20 cellular contexts compared by ENCODE assay signal in genomic region chr15:70855764-70856163, GRCh38. TPM values are rescaled to one million over a fixed set of nuclear protein-coding genes. Genes with fewer than 3 reads are reported as not detected.
DNase-seq lines count a peak whose midpoint lies in the region; ATAC-seq and TF ChIP-seq lines count a peak whose summit lies in the region.
"Had no signal": no experiment of that assay in that cellular context is flagged by ENCODE, and none has a peak within 500 bp of the region (broad histone marks: within the 10 kb centered on the region; RNA-seq: fewer than 3 reads in every experiment).

No MANE protein-coding gene starts in this region.

- H3K9me3 ChIP-seq in OCI-LY3 (ENCODE audit: insufficient read depth, low read length), result no peaks in the 10 kb centered on the region
- H3K9me3 ChIP-seq in esophagus muscularis mucosa, result no peaks in the 10 kb centered on the region
- no peaks in the 10 kb centered on the region for H3K9me3 ChIP-seq in stomach
- H3K9me3 ChIP-seq: adrenal gland, HAP-1 had no signal

- no peak overlapping the region for H3K27ac ChIP-seq in OCI-LY3 (ENCODE audit: low read length)
- peak overlapping the region in 3 of 4 donors; percentile 75 to 93 (median 89) for H3K27ac ChIP-seq in esophagus muscularis mucosa (replicated peaks in 1 of 4)
- peak overlapping the region in 4 of 5 donors; percentile 31 to 94 (median 90) for H3K27ac ChIP-seq in stomach

- H4K20me1 ChIP-seq in OCI-LY3 (ENCODE audit: insufficient read depth, low read length), result no peaks in the 10 kb centered on the region

- peak overlapping the region; percentile 26 for H3K4me2 ChIP-seq in OCI-LY3 (ENCODE audit: low read length)

- H3K4me1 Mint-ChIP-seq in activated CD8-positive, alpha-beta T cell treated with anti-CD3 and anti-CD28 coated beads for 36 hours (ENCODE audit: low read depth), result peaks cover 6% of the 10 kb centered on the region

- TF ChIP-seq CTCF in GM10266 (IDR thresholded peaks at IDR 0.05; ENCODE audit: control insufficient read depth, insufficient read depth, low read depth, missing control alignments) (no peak), OCI-LY3 (IDR thresholded peaks at IDR 0.05; ENCODE audit: low read depth, low read length) (no peak), esophagus muscularis mucosa (IDR thresholded peaks at IDR 0.05) (no peak), stomach (IDR thresholded peaks at IDR 0.05) (no peak)
- TF ChIP-seq CTCF in activated CD8-positive, alpha-beta T cell treated with anti-CD3 and anti-CD28 coated beads for 36 hours (IDR thresholded peaks at IDR 0.05), result no peak

- TF ChIP-seq EP300 in esophagus muscularis mucosa (IDR thresholded peaks at IDR 0.05), result no peak
- no peak for TF ChIP-seq EP300 in stomach (IDR thresholded peaks at IDR 0.05)

- H3K9ac ChIP-seq in OCI-LY3 (ENCODE audit: low read length), result no peak overlapping the region

- H3K27ac Mint-ChIP-seq in activated CD8-positive, alpha-beta T cell treated with anti-CD3 and anti-CD28 coated beads for 36 hours, result no peak overlapping the region
- H3K27ac Mint-ChIP-seq: activated T-cell treated with anti-CD3 and anti-CD28 coated beads, Interleukin-2, amount 50 U/mL, for 72 hours; CD4-positive, alpha-beta T cell; T-cell had no signal

- H3K27me3 ChIP-seq in OCI-LY3 (ENCODE audit: low read depth, low read length) (peaks cover 20% of the 10 kb centered on the region), esophagus muscularis mucosa (no peaks in the 10 kb centered on the region), stomach (peaks cover 0 to 21% (median 6%) of the 10 kb centered on the region in 3 donors)
- H3K27me3 ChIP-seq: adrenal gland, foreskin keratinocyte had no signal

- no peaks in the 10 kb centered on the region for H3K79me2 ChIP-seq in OCI-LY3 (ENCODE audit: low read length)

- 72% methylated on average over 2 of the region's 2 CpGs for WGBS in esophagus muscularis mucosa
- 80 to 86% (median 82%) methylated on average over 2 of the region's 2 CpGs for WGBS in stomach, 5 donors

- no peaks in the 10 kb centered on the region for H3K36me3 Mint-ChIP-seq in activated CD8-positive, alpha-beta T cell treated with anti-CD3 and anti-CD28 coated beads for 36 hours (ENCODE audit: low read depth)
- H3K36me3 Mint-ChIP-seq: T-cell had no signal

- H3K4me1 ChIP-seq in OCI-LY3 (ENCODE audit: low read length), result peaks cover 11% of the 10 kb centered on the region
- peaks cover 42 to 70% (median 55%) of the 10 kb centered on the region in 4 donors for H3K4me1 ChIP-seq in esophagus muscularis mucosa
- H3K4me1 ChIP-seq in stomach, result peaks cover 18 to 61% (median 52%) of the 10 kb centered on the region in 4 donors

- DNase-seq in GM10266 (ENCODE audit: extremely low spot score) (peak; percentile 43), esophagus muscularis mucosa (ENCODE audit: extremely low spot score) (peak; percentile 14), stomach (no peak), DMS79 (lab: John Stamatoyannopoulos, UW) (no peak), middle frontal gyrus (ENCODE audit: extremely low spot score, low spot score) (no peak), SKM-1 (lab: John Stamatoyannopoulos, UW; ENCODE audit: unreplicated experiment) (no peak)
- DNase-seq in activated CD8-positive, alpha-beta T cell treated with anti-CD3 and anti-CD28 coated beads for 36 hours, result no peak
- DNase-seq: activated CD4-positive, alpha-beta T cell treated with anti-CD3 and anti-CD28 coated beads for 1 hour; activated T-cell treated with anti-CD3 and anti-CD28 coated beads, Interleukin-2, amount 50 U/mL, for 72 hours; CD4-positive, alpha-beta T cell; GDM1; Kasumi-1; NCI-H1930; NCI-H774; stimulated activated CD4-positive, alpha-beta T cell treated with anti-CD3 and anti-CD28 coated beads, Interleukin-4, amount 100 ng/mL, for 1 hour; T-cell had no signal

- H3K36me3 ChIP-seq in OCI-LY3 (replicated peaks; ENCODE audit: low read depth, low read length) (no peaks in the 10 kb centered on the region), esophagus muscularis mucosa (peaks cover 0 to 9% (median 4%) of the 10 kb centered on the region in 4 donors), stomach (peaks cover 0 to 5% (median 0%) of the 10 kb centered on the region in 4 donors)
- H3K36me3 ChIP-seq: adrenal gland had no signal

- no peak overlapping the region for H3K4me3 Mint-ChIP-seq in activated CD8-positive, alpha-beta T cell treated with anti-CD3 and anti-CD28 coated beads for 36 hours
- H3K4me3 Mint-ChIP-seq: activated T-cell treated with anti-CD3 and anti-CD28 coated beads, Interleukin-2, amount 50 U/mL, for 72 hours; CD4-positive, alpha-beta T cell; T-cell had no signal

- no peak for ATAC-seq in activated CD8-positive, alpha-beta T cell treated with anti-CD3 and anti-CD28 coated beads for 36 hours
- ATAC-seq: activated T-cell treated with anti-CD3 and anti-CD28 coated beads, Interleukin-2, amount 50 U/mL, for 72 hours; foreskin keratinocyte; T-cell had no signal

- H3K4me3 ChIP-seq in OCI-LY3 (ENCODE audit: low read length) (no peak overlapping the region), esophagus muscularis mucosa (no peak overlapping the region), stomach (no peak overlapping the region)
- H3K4me3 ChIP-seq: adrenal gland, HAP-1 had no signal

- H3K27me3 Mint-ChIP-seq in activated CD8-positive, alpha-beta T cell treated with anti-CD3 and anti-CD28 coated beads for 36 hours, result peaks cover 34% of the 10 kb centered on the region

- H2AFZ ChIP-seq in OCI-LY3 (ENCODE audit: low read depth, low read length), result no peak overlapping the region

- H3K9me3 Mint-ChIP-seq in activated CD8-positive, alpha-beta T cell treated with anti-CD3 and anti-CD28 coated beads for 36 hours, result no peaks in the 10 kb centered on the region
- H3K9me3 Mint-ChIP-seq: activated T-cell treated with anti-CD3 and anti-CD28 coated beads, Interleukin-2, amount 50 U/mL, for 72 hours; CD4-positive, alpha-beta T cell; T-cell had no signal

- intact Hi-C loops in esophagus muscularis mucosa (cut with DNase I) (no loop called here), stomach (cut with DNase I; ENCODE audit: low total_unique reads) (no loop called here)
- intact Hi-C loops in activated CD8-positive, alpha-beta T cell treated with anti-CD3 and anti-CD28 coated beads for 36 hours (cut with micrococcal nuclease), result no loop called here

- CTCF ChIA-PET in activated CD8-positive, alpha-beta T cell treated with anti-CD3 and anti-CD28 coated beads for 36 hours (lab: Charles Lee), result no interaction called here

- POLR2A ChIA-PET in activated CD8-positive, alpha-beta T cell treated with anti-CD3 and anti-CD28 coated beads for 36 hours (lab: Charles Lee), result no interaction called here

- TF ChIP-seq POLR2A in esophagus muscularis mucosa (IDR thresholded peaks at IDR 0.05; ENCODE audit: low read depth), result no peak
- TF ChIP-seq POLR2A in stomach (IDR thresholded peaks at IDR 0.05), result no peak

RNA-seq across cellular contexts. Expression of gene LARP6, which starts 1.8 kb away (rescaled TPM):
- total RNA-seq in esophagus muscularis mucosa, result 10 to 100 TPM; 21.2 to 36.3 (median 32.7) TPM
- total RNA-seq in stomach, result 100 to 1,000 TPM in 1 of 5 donors, 10 to 100 TPM in 3, 1 to 10 TPM in 1; 9.8 to 127 (median 13.2) TPM
- polyA plus RNA-seq in stomach, result 10 to 100 TPM; 12.7 to 34.6 (median 27.2) TPM
- under 1 TPM; 0.36 to 0.41 TPM for total RNA-seq in activated CD8-positive, alpha-beta T cell treated with anti-CD3 and anti-CD28 coated beads for 36 hours

RNA-seq across cellular contexts. Expression of gene THAP10, which starts 36.5 kb away (rescaled TPM):
- 1 to 10 TPM; 1.3 to 3.4 (median 2.5) TPM for total RNA-seq in esophagus muscularis mucosa
- 1 to 10 TPM in 3 of 5 donors, under 1 TPM in 1, not detected in 1; 0.72 to 4.5 (median 2.1) TPM for total RNA-seq in stomach
- 1 to 10 TPM; 1.9 to 3.4 (median 2.5) TPM for polyA plus RNA-seq in stomach
- not detected for total RNA-seq in activated CD8-positive, alpha-beta T cell treated with anti-CD3 and anti-CD28 coated beads for 36 hours
- total RNA-seq: CD4-positive, alpha-beta T cell had no signal

RNA-seq across cellular contexts. Expression of gene LRRC49, which starts 36.9 kb away (rescaled TPM):
- total RNA-seq in esophagus muscularis mucosa (10 to 100 TPM in 1 of 4 donors, 1 to 10 TPM in 3; 3.3 to 10.4 (median 7.0) TPM), stomach (10 to 100 TPM in 3 of 5 donors, 1 to 10 TPM in 1, under 1 TPM in 1; 0.87 to 63.8 (median 14.8) TPM)
- polyA plus RNA-seq in stomach, result 1 to 10 TPM; 4.0 to 8.6 (median 5.8) TPM
- not detected for total RNA-seq in activated CD8-positive, alpha-beta T cell treated with anti-CD3 and anti-CD28 coated beads for 36 hours

Comparison
In these comparisons a context has a peak if more than half of its experiments do, and no peak if none do; other contexts are left out.
1. DNase-seq: peak in GM10266 (single experiment) and esophagus muscularis mucosa (single experiment); none in stomach (single experiment), DMS79 (single experiment), activated CD8-positive, alpha-beta T cell treated with anti-CD3 and anti-CD28 coated beads for 36 hours (single experiment), middle frontal gyrus (single experiment) and SKM-1 (single experiment).
2. RNA of gene LARP6, which starts 1.8 kb away (total RNA-seq): 21.2 to 36.3 TPM in esophagus muscularis mucosa and 9.8 to 127 TPM in stomach; 0.36 to 0.41 TPM in activated CD8-positive, alpha-beta T cell treated with anti-CD3 and anti-CD28 coated beads for 36 hours; every median in the first group is over 4 times any median in the second.